ENCODE assay signal across 19 cellular contexts in the genomic region with DNA sequence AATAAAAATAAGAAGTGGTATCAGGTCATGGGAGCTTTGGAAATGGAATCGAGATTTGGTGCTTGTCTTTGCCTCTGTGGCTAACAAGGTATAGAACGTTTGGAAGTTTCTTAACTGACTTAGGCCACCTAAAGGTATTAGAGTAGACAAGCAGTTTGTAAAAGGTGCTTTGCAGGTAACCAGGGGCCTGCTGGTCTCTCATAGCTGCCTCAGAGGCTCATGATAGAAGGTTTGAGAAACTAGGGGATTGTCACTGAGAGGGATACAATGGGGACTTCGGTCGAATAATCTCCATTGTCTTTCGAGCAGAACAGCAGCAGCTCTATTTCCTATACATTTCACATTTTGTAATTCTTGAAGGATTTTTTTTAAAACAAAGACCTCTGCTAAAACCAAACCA. TPM values are rescaled to one million over a fixed set of nuclear protein-coding genes. Genes with fewer than 3 reads are reported as not detected.
DNase-seq lines count a peak whose midpoint lies in the region; ATAC-seq, FAIRE-seq and TF ChIP-seq lines count a peak whose summit lies in the region.
"Had no signal": no experiment of that assay in that cellular context is flagged by ENCODE, and none has a peak within 500 bp of the region (broad histone marks: within the 10 kb centered on the region; RNA-seq: fewer than 3 reads in every experiment).

No MANE protein-coding gene starts in this region.

- H3K27me3 Mint-ChIP-seq in activated CD4-positive, alpha-beta T cell treated with anti-CD3 and anti-CD28 coated beads, Interleukin-2, amount 10 ng/mL, durations not matched to agents 24 days and 14 days = no peaks in the 10 kb centered on the region
- H3K27me3 Mint-ChIP-seq in activated CD8-positive, alpha-beta T cell treated with anti-CD3 and anti-CD28 coated beads, Interleukin-2, amount 10 ng/mL, durations not matched to agents 7 days and 5 days (ENCODE audit: low read depth) = no peaks in the 10 kb centered on the region
- H3K27me3 Mint-ChIP-seq in naive thymus-derived CD8-positive, alpha-beta T cell = no peaks in the 10 kb centered on the region
- H3K27me3 Mint-ChIP-seq in mesothelial cell of epicardium (ENCODE audit: low read depth) = peaks cover 17% of the 10 kb centered on the region

- CTCF ChIA-PET in activated CD8-positive, alpha-beta T cell treated with anti-CD3 and anti-CD28 coated beads, Interleukin-2, amount 10 ng/mL, durations not matched to agents 7 days and 5 days (lab: Charles Lee) = interaction anchor here (0.8 to 3.2 kb wide), 15 partner anchors 10 to 170 kb away, joined by 3 to 21 read pairs (median 4); no protein-coding TSS in a partner anchor

- no peak for ATAC-seq in activated CD8-positive, alpha-beta T cell treated with anti-CD3 and anti-CD28 coated beads, Interleukin-2, amount 10 ng/mL, durations not matched to agents 7 days and 5 days
- ATAC-seq in naive thymus-derived CD8-positive, alpha-beta T cell = no peak
- ATAC-seq: A549, heart right ventricle had no signal

- peaks cover 47% of the 10 kb centered on the region for H3K36me3 Mint-ChIP-seq in activated CD4-positive, alpha-beta T cell treated with anti-CD3 and anti-CD28 coated beads, Interleukin-2, amount 10 ng/mL, durations not matched to agents 24 days and 14 days (ENCODE audit: low read depth)
- H3K36me3 Mint-ChIP-seq in activated CD8-positive, alpha-beta T cell treated with anti-CD3 and anti-CD28 coated beads, Interleukin-2, amount 10 ng/mL, durations not matched to agents 7 days and 5 days (ENCODE audit: low read depth) = peaks cover 73% of the 10 kb centered on the region
- peaks cover 0 to 12% (median 9%) of the 10 kb centered on the region in 3 donors for H3K36me3 Mint-ChIP-seq in naive thymus-derived CD8-positive, alpha-beta T cell
- H3K36me3 Mint-ChIP-seq in mesothelial cell of epicardium = peaks cover 25% of the 10 kb centered on the region

- no peak for DNase-seq in activated CD4-positive, alpha-beta T cell treated with anti-CD3 and anti-CD28 coated beads, Interleukin-2, amount 10 ng/mL, durations not matched to agents 24 days and 14 days
- DNase-seq in activated CD4-positive, alpha-beta T cell treated with anti-CD3 and anti-CD28 coated beads for 1 hour = no peak
- DNase-seq in GM18507 (ENCODE audit: extremely low spot score, insufficient read length, low read depth) = no peak
- no peak for DNase-seq in activated CD8-positive, alpha-beta T cell treated with anti-CD3 and anti-CD28 coated beads, Interleukin-2, amount 10 ng/mL, durations not matched to agents 7 days and 5 days
- DNase-seq in naive thymus-derived CD8-positive, alpha-beta T cell = no peak
- no peak for DNase-seq in NCI-H2081 (lab: John Stamatoyannopoulos, UW)
- DNase-seq in mesothelial cell of epicardium (ENCODE audit: low spot score in 2 of 2, unreplicated experiment in 2 of 2) = no peak
- DNase-seq in superior temporal gyrus (ENCODE audit: extremely low spot score) = no peak
- DNase-seq: cerebellar nuclear complex, DND-41, endodermal cell, heart right ventricle, NCI-H1417 treated with DMSO at 0.1 percent for 48 hours, NCI-H2171 treated with DMSO at 0.1 percent for 48 hours, nephron progenitor cell, RPMI8226, SW 1271 had no signal

- peak; percentile 68 for FAIRE-seq in GM18507 (lab: Jason Lieb, UNC)
- FAIRE-seq: A549, islet of Langerhans had no signal

- POLR2A ChIA-PET in activated CD8-positive, alpha-beta T cell treated with anti-CD3 and anti-CD28 coated beads, Interleukin-2, amount 10 ng/mL, durations not matched to agents 7 days and 5 days (lab: Charles Lee) = interaction anchor here (0.8 to 2.2 kb wide), 5 partner anchors 9 to 37 kb away, joined by 3 to 19 read pairs (median 4); partner anchors contain the start of gene C21orf91
- POLR2A ChIA-PET in naive thymus-derived CD8-positive, alpha-beta T cell (lab: Charles Lee) = interaction anchor here (0.5 to 4.6 kb wide), 7 partner anchors 10 to 40 kb away, joined by 3 to 63 read pairs (median 4); partner anchors contain the start of gene C21orf91

- H3K9me3 Mint-ChIP-seq in activated CD4-positive, alpha-beta T cell treated with anti-CD3 and anti-CD28 coated beads, Interleukin-2, amount 10 ng/mL, durations not matched to agents 24 days and 14 days = no peaks in the 10 kb centered on the region
- peaks cover 4% of the 10 kb centered on the region for H3K9me3 Mint-ChIP-seq in activated CD8-positive, alpha-beta T cell treated with anti-CD3 and anti-CD28 coated beads, Interleukin-2, amount 10 ng/mL, durations not matched to agents 7 days and 5 days (ENCODE audit: insufficient read depth)
- peaks cover 0 to 5% (median 0%) of the 10 kb centered on the region in 9 donors for H3K9me3 Mint-ChIP-seq in naive thymus-derived CD8-positive, alpha-beta T cell
- H3K9me3 Mint-ChIP-seq in mesothelial cell of epicardium = peaks cover 15% of the 10 kb centered on the region
- H3K9me3 Mint-ChIP-seq: nephron progenitor cell had no signal

- H3K4me3 Mint-ChIP-seq in activated CD4-positive, alpha-beta T cell treated with anti-CD3 and anti-CD28 coated beads, Interleukin-2, amount 10 ng/mL, durations not matched to agents 24 days and 14 days = peak overlapping the region; percentile 70
- H3K4me3 Mint-ChIP-seq in activated CD8-positive, alpha-beta T cell treated with anti-CD3 and anti-CD28 coated beads, Interleukin-2, amount 10 ng/mL, durations not matched to agents 7 days and 5 days = peak overlapping the region; percentile 34
- peak overlapping the region in 9 of 10 donors; percentile 33 to 76 (median 67) for H3K4me3 Mint-ChIP-seq in naive thymus-derived CD8-positive, alpha-beta T cell
- H3K4me3 Mint-ChIP-seq in mesothelial cell of epicardium = no peak overlapping the region
- H3K4me3 Mint-ChIP-seq: endodermal cell, nephron progenitor cell had no signal

- peaks cover 84% of the 10 kb centered on the region for H3K4me1 Mint-ChIP-seq in activated CD4-positive, alpha-beta T cell treated with anti-CD3 and anti-CD28 coated beads, Interleukin-2, amount 10 ng/mL, durations not matched to agents 24 days and 14 days
- H3K4me1 Mint-ChIP-seq in activated CD8-positive, alpha-beta T cell treated with anti-CD3 and anti-CD28 coated beads, Interleukin-2, amount 10 ng/mL, durations not matched to agents 7 days and 5 days (ENCODE audit: low read depth) = peaks cover 90% of the 10 kb centered on the region
- H3K4me1 Mint-ChIP-seq in naive thymus-derived CD8-positive, alpha-beta T cell = peaks cover 55 to 92% (median 73%) of the 10 kb centered on the region in 4 donors
- peaks cover 11% of the 10 kb centered on the region for H3K4me1 Mint-ChIP-seq in mesothelial cell of epicardium
- H3K4me1 Mint-ChIP-seq: nephron progenitor cell had no signal

- H3K27ac Mint-ChIP-seq in activated CD4-positive, alpha-beta T cell treated with anti-CD3 and anti-CD28 coated beads, Interleukin-2, amount 10 ng/mL, durations not matched to agents 24 days and 14 days = peak overlapping the region; percentile 86
- H3K27ac Mint-ChIP-seq in activated CD8-positive, alpha-beta T cell treated with anti-CD3 and anti-CD28 coated beads, Interleukin-2, amount 10 ng/mL, durations not matched to agents 7 days and 5 days = peak overlapping the region; percentile 82
- H3K27ac Mint-ChIP-seq in naive thymus-derived CD8-positive, alpha-beta T cell = peak overlapping the region; percentile 63 to 95 (median 90)
- H3K27ac Mint-ChIP-seq in mesothelial cell of epicardium = no peak overlapping the region
- H3K27ac Mint-ChIP-seq: endodermal cell had no signal

- intact Hi-C loops in activated CD4-positive, alpha-beta T cell treated with anti-CD3 and anti-CD28 coated beads, Interleukin-2, amount 10 ng/mL, durations not matched to agents 24 days and 14 days (cut with micrococcal nuclease) = loop anchor here (5.0 to 10.0 kb wide), 3 partner anchors 121 to 473 kb away; partner anchors contain the start of gene CXADR

- TF ChIP-seq CTCF in mesothelial cell of epicardium (IDR thresholded peaks at IDR 0.05; ENCODE audit: unreplicated experiment) = no peak

RNA-seq across cellular contexts. Expression of gene C21orf91, which starts 37.6 kb away (rescaled TPM):
- 37.0 and 39.6 TPM in 2 replicates for total RNA-seq in activated CD4-positive, alpha-beta T cell treated with anti-CD3 and anti-CD28 coated beads, Interleukin-2, amount 10 ng/mL, durations not matched to agents 24 days and 14 days
- total RNA-seq in activated CD8-positive, alpha-beta T cell treated with anti-CD3 and anti-CD28 coated beads, Interleukin-2, amount 10 ng/mL, durations not matched to agents 7 days and 5 days = 10 to 100 TPM; 51.8 to 57.9 TPM
- total RNA-seq in naive thymus-derived CD8-positive, alpha-beta T cell = 10 to 100 TPM; 53.2 to 56.4 TPM
- polyA plus RNA-seq in naive thymus-derived CD8-positive, alpha-beta T cell = 10 to 100 TPM; 30.7 to 40.3 (median 30.7) TPM
- 26.7 to 28.3 TPM (median 26.7 TPM) in 3 replicates for total RNA-seq in mesothelial cell of epicardium
